Comparison of ENCODE assay signal across 9 cellular contexts in genomic region chr3:145776782-145777408, GRCh38.
DNase-seq lines count a peak whose midpoint lies in the region; ATAC-seq and TF ChIP-seq lines count a peak whose summit lies in the region.
"Had no signal": no experiment of that assay in that cellular context is flagged by ENCODE, and none has a peak within 500 bp of the region (broad histone marks: within the 10 kb centered on the region; RNA-seq: fewer than 3 reads in every experiment).

No MANE protein-coding gene starts in this region.

- BruUV-seq in MCF 10A (replicated peaks; lab: Mats Ljungman, UMichigan), result no TSS peak

- no peak overlapping the region for H3K27ac ChIP-seq in left lung
- H3K27ac ChIP-seq: SJSA1 had no signal

- no peaks in the 10 kb centered on the region for H3K9me3 Mint-ChIP-seq in MCF 10A (ENCODE audit: unreplicated experiment)

- no peak overlapping the region for H3K4me3 Mint-ChIP-seq in MCF 10A (ENCODE audit: unreplicated experiment)

- H3K27me3 Mint-ChIP-seq in MCF 10A (ENCODE audit: insufficient read depth, unreplicated experiment), result peaks cover 68% of the 10 kb centered on the region

- no peak overlapping the region for H3K4me3 ChIP-seq in left lung
- H3K4me3 ChIP-seq: SJSA1 had no signal

- no peaks in the 10 kb centered on the region for H3K36me3 ChIP-seq in left lung
- H3K36me3 ChIP-seq: SJSA1 had no signal

- CTCF ChIA-PET in MCF 10A (lab: Yijun Ruan, JAX), result interaction anchor here (0.6 to 2.3 kb wide), 18 partner anchors 9 to 1924 kb away, joined by 3 to 23 read pairs (median 3); no protein-coding TSS in a partner anchor

- peak; percentile 59 for ATAC-seq in HG02852 (IDR thresholded peaks at IDR 0.05; ENCODE audit: unreplicated experiment)
- peak; percentile 71 for ATAC-seq in left lung
- no peak for ATAC-seq in GM21723 (IDR thresholded peaks at IDR 0.05; ENCODE audit: unreplicated experiment)
- ATAC-seq in GM18519 (IDR thresholded peaks at IDR 0.05; ENCODE audit: low FRiP score, unreplicated experiment), result no peak

- DNase-seq in AG09319 (ENCODE audit: extremely low read depth, low read depth) (peak; percentile 58), GM10266 (ENCODE audit: extremely low spot score) (peak; percentile 27), NCI-H2107 (lab: John Stamatoyannopoulos, UW) (peak; percentile 53), MCF 10A (ENCODE audit: unreplicated experiment) (peak; percentile 78), left lung (no peak)

- TF ChIP-seq CTCF in AG09319 (IDR thresholded peaks at IDR 0.05; ENCODE audit: low read depth, low read length) (peak; percentile 70), GM10266 (IDR thresholded peaks at IDR 0.05; ENCODE audit: control insufficient read depth, insufficient read depth, low read depth, missing control alignments) (peak; percentile 58), MCF 10A (IDR thresholded peaks at IDR 0.05; ENCODE audit: unreplicated experiment) (peak; percentile 78), left lung (IDR thresholded peaks at IDR 0.05) (peak; percentile 40 to 44)

- POLR2A ChIA-PET in MCF 10A (lab: Yijun Ruan, JAX), result no interaction called here

- H3K4me1 ChIP-seq in left lung, result no peaks in the 10 kb centered on the region

- no peaks in the 10 kb centered on the region for H3K36me3 Mint-ChIP-seq in MCF 10A (ENCODE audit: insufficient read depth, unreplicated experiment)

- H3K9me3 ChIP-seq in left lung, result no peaks in the 10 kb centered on the region
- H3K9me3 ChIP-seq: SJSA1 had no signal

- intact Hi-C loops in MCF 10A (cut with micrococcal nuclease), result loop anchor here (1.0 to 5.0 kb wide), 4 partner anchors 288 to 800 kb away; no protein-coding TSS in a partner anchor
- intact Hi-C loops in left lung (cut with DNase I), result no loop called here

- H3K27me3 ChIP-seq in left lung, result no peaks in the 10 kb centered on the region
- H3K27me3 ChIP-seq: SJSA1 had no signal

- no peaks in the 10 kb centered on the region for H3K4me1 Mint-ChIP-seq in MCF 10A (ENCODE audit: insufficient read depth, unreplicated experiment)

- H3K27ac Mint-ChIP-seq in MCF 10A (ENCODE audit: low read depth, unreplicated experiment), result no peak overlapping the region

Comparison
In these comparisons a context has a peak if more than half of its experiments do, and no peak if none do; other contexts are left out.
1. DNase-seq: peak in AG09319 (single experiment), GM10266 (single experiment), NCI-H2107 (single experiment) and MCF 10A (single experiment); none in left lung (0 of 2).
2. ATAC-seq: peak in HG02852 (single experiment) and left lung (single experiment); none in GM21723 (single experiment) and GM18519 (single experiment).
3. Peak in every context shown above with its lines, with median percentiles within 50 percentile points of each other: CTCF ChIP-seq.